ENCODE assay signal across 10 cellular contexts in genomic region chr22:36010913-36011312, GRCh38. TPM values are rescaled to one million over a fixed set of nuclear protein-coding genes. Genes with fewer than 3 reads are reported as not detected.
A peak's percentile ranks its signal among the peaks of the same experiment; 100 is the strongest.
DNase-seq lines count a peak whose midpoint lies in the region; ATAC-seq and TF ChIP-seq lines count a peak whose summit lies in the region.
"Had no signal": no experiment of that assay in that cellular context is flagged by ENCODE, and none has a peak within 500 bp of the region (broad histone marks: within the 10 kb centered on the region; RNA-seq: fewer than 3 reads in every experiment).

No MANE protein-coding gene starts in this region.

- peaks cover 3% of the 10 kb centered on the region for H3K36me3 Mint-ChIP-seq in osteocyte (ENCODE audit: unreplicated experiment)
- no peaks in the 10 kb centered on the region for H3K36me3 Mint-ChIP-seq in activated T-cell treated with anti-CD3 and anti-CD28 coated beads, Interleukin-2, amount 50 U/mL, for 72 hours (ENCODE audit: insufficient read depth in 2 of 2)

- DNase-seq in Caki2 (ENCODE audit: low read depth) (peak; percentile 16), RKO (ENCODE audit: low spot score) (peak; percentile 76), fibroblast of pulmonary artery (ENCODE audit: low read depth) (peak; percentile 78), osteocyte (ENCODE audit: extremely low spot score, unreplicated experiment) (no peak), cerebellum (ENCODE audit: low spot score) (no peak), GM19240 (ENCODE audit: insufficient read length, low spot score) (no peak), DMS153 treated with DMSO at 0.1 percent for 48 hours (lab: John Stamatoyannopoulos, UW; ENCODE audit: unreplicated experiment) (no peak)
- DNase-seq in activated T-cell treated with anti-CD3 and anti-CD28 coated beads, Interleukin-2, amount 50 U/mL, for 72 hours, result no peak
- DNase-seq: COR-L47 had no signal

- peak overlapping the region; percentile 55 for H3K27ac Mint-ChIP-seq in osteocyte (ENCODE audit: unreplicated experiment)
- H3K27ac Mint-ChIP-seq in activated T-cell treated with anti-CD3 and anti-CD28 coated beads, Interleukin-2, amount 50 U/mL, for 72 hours, result no peak overlapping the region
- H3K27ac Mint-ChIP-seq: activated T-helper 1 cell treated with anti-CD3 and anti-CD28 coated beads, Interleukin-12 subunit alpha, Interleukin-12 subunit beta, Interleukin-2, Interleukin-4 antibody, amounts not matched to agents 30 ng/mL and 10 ng/mL and 1 ng/mL, durations not matched to agents 14 hours and 24 hours and 36 hours had no signal

- H3K9me3 Mint-ChIP-seq in osteocyte (ENCODE audit: unreplicated experiment), result no peaks in the 10 kb centered on the region
- H3K9me3 Mint-ChIP-seq in activated T-cell treated with anti-CD3 and anti-CD28 coated beads, Interleukin-2, amount 50 U/mL, for 72 hours, result no peaks in the 10 kb centered on the region
- H3K9me3 Mint-ChIP-seq: activated T-helper 1 cell treated with anti-CD3 and anti-CD28 coated beads, Interleukin-12 subunit alpha, Interleukin-12 subunit beta, Interleukin-2, Interleukin-4 antibody, amounts not matched to agents 30 ng/mL and 10 ng/mL and 1 ng/mL, durations not matched to agents 14 hours and 24 hours and 36 hours had no signal

- no peaks in the 10 kb centered on the region for H3K27me3 Mint-ChIP-seq in osteocyte (ENCODE audit: unreplicated experiment)
- H3K27me3 Mint-ChIP-seq in activated T-cell treated with anti-CD3 and anti-CD28 coated beads, Interleukin-2, amount 50 U/mL, for 72 hours (ENCODE audit: low read depth), result peaks cover 9% of the 10 kb centered on the region

- peaks cover 66% of the 10 kb centered on the region for H3K4me1 Mint-ChIP-seq in osteocyte (ENCODE audit: unreplicated experiment)
- no peaks in the 10 kb centered on the region for H3K4me1 Mint-ChIP-seq in activated T-cell treated with anti-CD3 and anti-CD28 coated beads, Interleukin-2, amount 50 U/mL, for 72 hours (ENCODE audit: low read depth)

- H3K4me3 ChIP-seq in fibroblast of pulmonary artery (replicated peaks; ENCODE audit: low read depth, low read length), result no peak overlapping the region

- TF ChIP-seq CTCF in fibroblast of pulmonary artery (IDR thresholded peaks at IDR 0.05; ENCODE audit: low read length, missing control alignments), result no peak
- no peak for TF ChIP-seq CTCF in osteocyte (IDR thresholded peaks at IDR 0.05)

- H3K4me3 Mint-ChIP-seq in osteocyte (ENCODE audit: unreplicated experiment), result no peak overlapping the region
- H3K4me3 Mint-ChIP-seq in activated T-cell treated with anti-CD3 and anti-CD28 coated beads, Interleukin-2, amount 50 U/mL, for 72 hours, result no peak overlapping the region
- H3K4me3 Mint-ChIP-seq: activated T-helper 1 cell treated with anti-CD3 and anti-CD28 coated beads, Interleukin-12 subunit alpha, Interleukin-12 subunit beta, Interleukin-2, Interleukin-4 antibody, amounts not matched to agents 30 ng/mL and 10 ng/mL and 1 ng/mL, durations not matched to agents 14 hours and 24 hours and 36 hours had no signal

- in situ Hi-C loops in Caki2 (cut with HindIII; ENCODE audit: low pct_unique_long_range_greater_than_20kb, low sequenced_read_pairs), result no loop called here

- ATAC-seq in activated T-cell treated with anti-CD3 and anti-CD28 coated beads, Interleukin-2, amount 50 U/mL, for 72 hours (replicated peaks in 1 of 2), result no peak

RNA-seq across cellular contexts. Expression of gene RBFOX2, which starts 17.7 kb away (rescaled TPM):
- 40.4 and 61.5 TPM in 2 replicates for total RNA-seq in Caki2 (2014; rRNA removed; shearing (Covaris generic); ENCODE audit: low replicate concordance)
- total RNA-seq in osteocyte, result 151 and 153 TPM in 2 replicates
- total RNA-seq in cerebellum, result 397 TPM
- total RNA-seq in activated T-cell treated with anti-CD3 and anti-CD28 coated beads, Interleukin-2, amount 50 U/mL, for 72 hours, result 1 to 10 TPM; 2.3 to 4.4 TPM

Comparison
In these comparisons a context has a peak if more than half of its experiments do, and no peak if none do; other contexts are left out.
1. DNase-seq: peak in Caki2 (single experiment), RKO (single experiment) and fibroblast of pulmonary artery (single experiment); none in osteocyte (single experiment), cerebellum (single experiment), GM19240 (single experiment), DMS153 treated with DMSO at 0.1 percent for 48 hours (single experiment) and activated T-cell treated with anti-CD3 and anti-CD28 coated beads, Interleukin-2, amount 50 U/mL, for 72 hours (0 of 2).